In the genomic region with DNA sequence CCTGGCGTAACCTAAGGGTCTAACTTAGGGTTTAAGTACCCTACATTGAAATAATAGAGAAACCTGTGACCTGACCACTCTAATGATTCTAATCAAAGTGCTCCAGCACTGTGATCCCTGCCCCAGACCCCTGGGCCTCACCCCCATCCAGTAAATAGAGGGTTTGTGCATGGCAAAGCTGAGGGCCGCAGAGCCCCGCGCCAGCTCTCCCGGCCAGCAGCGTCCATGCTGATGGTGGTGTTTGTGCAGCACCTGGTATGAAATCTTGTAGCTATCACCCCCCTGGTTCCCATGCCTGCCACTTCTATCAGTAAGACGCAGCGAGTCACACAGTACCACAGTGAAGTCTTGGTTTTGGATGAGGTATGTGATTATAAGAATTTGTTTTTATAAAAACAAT, we compare ENCODE assay signal across 1 cellular context.
TF ChIP-seq lines count a peak whose summit lies in the region.

No MANE protein-coding gene starts in this region.

TF ChIP-seq in IMR-90, 13 proteins besides CTCF, POLR2A, EP300 and RAD21:
- no peak for TF ChIP-seq SMC3 (IDR thresholded peaks at IDR 0.05; ENCODE audit: low read depth, low read length)
- TF ChIP-seq MAFK (IDR thresholded peaks at IDR 0.05; ENCODE audit: low read depth, low read length): no peak
- no peak for TF ChIP-seq CHD1 (IDR thresholded peaks at IDR 0.05; ENCODE audit: low read depth, low read length)
- TF ChIP-seq MXI1 (IDR thresholded peaks at IDR 0.05; ENCODE audit: borderline replicate concordance, low read depth, low read length): no peak
- TF ChIP-seq MAZ (IDR thresholded peaks at IDR 0.05; ENCODE audit: borderline replicate concordance, low read depth, low read length): no peak
- TF ChIP-seq, protein P1, sequence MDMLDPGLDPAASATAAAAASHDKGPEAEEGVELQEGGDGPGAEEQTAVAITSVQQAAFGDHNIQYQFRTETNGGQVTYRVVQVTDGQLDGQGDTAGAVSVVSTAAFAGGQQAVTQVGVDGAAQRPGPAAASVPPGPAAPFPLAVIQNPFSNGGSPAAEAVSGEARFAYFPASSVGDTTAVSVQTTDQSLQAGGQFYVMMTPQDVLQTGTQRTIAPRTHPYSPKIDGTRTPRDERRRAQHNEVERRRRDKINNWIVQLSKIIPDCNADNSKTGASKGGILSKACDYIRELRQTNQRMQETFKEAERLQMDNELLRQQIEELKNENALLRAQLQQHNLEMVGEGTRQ (IDR thresholded peaks at IDR 0.05; ENCODE audit: low read depth, low read length): no peak
- TF ChIP-seq CEBPB (IDR thresholded peaks at IDR 0.05; ENCODE audit: low read depth, low read length): no peak
- TF ChIP-seq BHLHE40 (IDR thresholded peaks at IDR 0.05; ENCODE audit: low read depth, low read length): no peak
- no peak for TF ChIP-seq NFE2L2 (IDR thresholded peaks at IDR 0.05; ENCODE audit: low read depth, low read length)
- TF ChIP-seq FOS (IDR thresholded peaks at IDR 0.05; ENCODE audit: low read depth, low read length): no peak
- no peak for TF ChIP-seq RFX5 (IDR thresholded peaks at IDR 0.05; ENCODE audit: low read depth, low read length)
